1 cellular context compared by ENCODE assay signal in genomic region chr5:132103380-132103951, GRCh38.
TF ChIP-seq lines count a peak whose summit lies in the region.

No MANE protein-coding gene starts in this region.

TF ChIP-seq in K562, 482 proteins besides CTCF, POLR2A, EP300 and RAD21 (continued from another document and continues in another):
- TF ChIP-seq RERE (CRISPR knock-in tag; IDR thresholded peaks at IDR 0.05; ENCODE audit: borderline replicate concordance) (no peak), TFE3 (CRISPR knock-in tag; IDR thresholded peaks at IDR 0.05) (no peak), ILF3 (IDR thresholded peaks at IDR 0.05; ENCODE audit: borderline replicate concordance) (no peak), ZBTB1 (CRISPR knock-in tag; IDR thresholded peaks at IDR 0.05; ENCODE audit: borderline replicate concordance, low read depth) (no peak), SOX6 (IDR thresholded peaks at IDR 0.05) (peak; percentile 79), KLF16 (IDR thresholded peaks at IDR 0.05) (no peak), ZFP91 (CRISPR knock-in tag; IDR thresholded peaks at IDR 0.05) (no peak), ARNT (IDR thresholded peaks at IDR 0.05) (peak in 1 of 2 experiments; percentile 73; a peak in 2 of 4 replicates), RCOR1 (IDR thresholded peaks at IDR 0.05; ENCODE audit: borderline replicate concordance in 1 of 2, low read depth in 2 of 2, low read length in 2 of 2) (peak in 1 of 2 experiments; percentile 94), ARID3B (CRISPR knock-in tag; IDR thresholded peaks at IDR 0.05; ENCODE audit: borderline replicate concordance) (no peak), MNT (conservative IDR thresholded peaks at IDR 0.05) (peak in 1 of 2 experiments; percentile 50; a peak in 2 of 4 replicates), TARDBP (IDR thresholded peaks at IDR 0.05) (no peak), PHF20 (IDR thresholded peaks at IDR 0.05; ENCODE audit: partially characterized antibody) (no peak), FOXJ2 (tag; IDR thresholded peaks at IDR 0.05) (0 out of 2 replicates have a peak, but pooled peaks have one; percentile 37), NRF1 (conservative IDR thresholded peaks at IDR 0.05 in 1 of 2, IDR thresholded peaks at IDR 0.05 in 1 of 2) (0 out of 4 replicates have a peak, but pooled peaks of 1 of the 2 experiments have one; percentile 8), ZNF780A (CRISPR knock-in tag; IDR thresholded peaks at IDR 0.05) (no peak), NCOA6 (IDR thresholded peaks at IDR 0.05) (no peak), GMEB1 (CRISPR knock-in tag; IDR thresholded peaks at IDR 0.05) (no peak), KAT7 (CRISPR knock-in tag; IDR thresholded peaks at IDR 0.05; ENCODE audit: borderline replicate concordance) (no peak), NFE2L1 (tag; IDR thresholded peaks at IDR 0.05; ENCODE audit: borderline replicate concordance, low read depth) (0 out of 2 replicates have a peak, but pooled peaks have one; percentile 22), SRSF1 (IDR thresholded peaks at IDR 0.05; ENCODE audit: low read depth, low read length) (no peak), BRF2 (IDR thresholded peaks at IDR 0.05; ENCODE audit: borderline replicate concordance, insufficient read depth, insufficient read length) (no peak), NKRF (IDR thresholded peaks at IDR 0.05; ENCODE audit: borderline replicate concordance) (no peak), KLF13 (tag; IDR thresholded peaks at IDR 0.05; ENCODE audit: borderline replicate concordance, low read depth) (no peak), RBM15 (IDR thresholded peaks at IDR 0.05; ENCODE audit: insufficient read depth, low read length) (no peak), ZNF165 (CRISPR knock-in tag; IDR thresholded peaks at IDR 0.05; ENCODE audit: borderline replicate concordance) (no peak), NFIX (CRISPR knock-in tag; IDR thresholded peaks at IDR 0.05; ENCODE audit: low read depth) (peak; percentile 61; the same call in 1 of the 2 replicates), E2F8 (IDR thresholded peaks at IDR 0.05; ENCODE audit: low read depth, partially characterized antibody) (no peak), ZNF77 (CRISPR knock-in tag; IDR thresholded peaks at IDR 0.05) (no peak), DLX4 (CRISPR knock-in tag; IDR thresholded peaks at IDR 0.05) (no peak), CBFA2T2 (conservative IDR thresholded peaks at IDR 0.05) (peak; percentile 34), TBP (optimal IDR thresholded peaks at IDR 0.05; ENCODE audit: low read depth, low read length) (no peak), CBX5 (IDR thresholded peaks at IDR 0.05; ENCODE audit: borderline replicate concordance, low read depth) (no peak), COPS2 (conservative IDR thresholded peaks at IDR 0.05) (no peak), U2AF1 (optimal IDR thresholded peaks at IDR 0.05; ENCODE audit: low read depth, low read length) (no peak), FUS (optimal IDR thresholded peaks at IDR 0.05; ENCODE audit: low read depth, low read length) (no peak)
